In the genomic region with DNA sequence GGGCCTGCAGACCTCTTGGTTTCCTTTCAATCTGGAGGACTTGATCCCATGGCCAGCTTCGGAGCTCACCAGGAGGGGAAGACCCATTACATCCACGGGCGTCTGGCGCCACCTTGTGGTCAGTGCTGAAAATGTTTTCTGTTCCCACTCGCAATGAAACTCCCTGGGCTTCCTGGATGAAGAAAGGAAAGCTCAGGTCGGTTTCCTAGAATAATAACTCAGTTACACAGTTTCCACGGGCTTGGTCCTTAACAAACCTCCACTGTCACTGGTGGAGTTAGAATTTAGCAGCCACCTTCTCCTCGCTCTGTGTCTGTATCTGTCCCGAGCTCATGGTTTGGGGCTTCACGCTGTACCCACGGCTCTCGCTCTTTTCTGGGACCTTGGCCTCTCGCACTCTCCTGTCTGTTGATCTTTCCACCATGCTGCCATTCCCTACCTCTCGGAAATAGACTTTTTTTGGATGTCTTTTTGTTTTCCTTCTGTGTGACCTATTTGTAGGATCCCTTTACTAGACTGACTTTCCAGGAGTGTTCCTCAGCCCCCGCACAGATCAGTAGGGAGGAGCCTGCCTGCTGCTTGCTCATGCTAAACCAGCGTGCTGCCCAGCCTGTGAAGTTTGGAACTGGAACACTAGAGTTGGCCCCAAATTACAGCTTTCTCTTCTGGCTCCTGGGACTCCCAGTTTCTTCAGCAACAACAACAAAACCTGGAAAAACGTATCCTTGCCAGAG, we compare ENCODE assay signal across 8 cellular contexts. TPM values are rescaled to one million over a fixed set of nuclear protein-coding genes. Genes with fewer than 3 reads are reported as not detected.
DNase-seq lines count a peak whose midpoint lies in the region; ATAC-seq, FAIRE-seq and TF ChIP-seq lines count a peak whose summit lies in the region.

No MANE protein-coding gene starts in this region.

- DNase-seq in A549 (ENCODE audit: low read depth in 1 of 2, low spot score in 1 of 2) (peak; percentile 77 to 82), NCI-H226 (peak; percentile 63), activated B cell treated with CpG ODN at 0.5 μM for 24 hours (peak; percentile 76), caudate nucleus (lab: John Stamatoyannopoulos, UW) (peak; percentile 11 to 95 (median 76)), islet precursor cell (peak; percentile 93)
- DNase-seq in stimulated activated CD4-positive, alpha-beta T cell treated with anti-CD3 and anti-CD28 coated beads, Interleukin-12 subunit alpha, Interleukin-12 subunit beta, amount 100 ng/mL, for 4 hours = peak; percentile 81

- H3K27me3 Mint-ChIP-seq in activated B cell treated with CpG ODN at 0.5 μM for 24 hours = no peaks in the 10 kb centered on the region

- no peak overlapping the region for H3K27ac Mint-ChIP-seq in activated B cell treated with CpG ODN at 0.5 μM for 24 hours

- no peaks in the 10 kb centered on the region for H3K4me1 ChIP-seq in A549

- no peak for FAIRE-seq in A549 (lab: Jason Lieb, UNC)

- TF ChIP-seq POLR2A in A549 (IDR thresholded peaks at IDR 0.05; ENCODE audit: low read length) = no peak

- peak overlapping the region; percentile 28 for H3K4me3 ChIP-seq in A549

- peak overlapping the region; percentile 47 to 78 for H3K27ac ChIP-seq in A549
- H3K27ac ChIP-seq in caudate nucleus (ENCODE audit: low read depth, low read length) = no peak overlapping the region

- no peaks in the 10 kb centered on the region for H3K9me3 Mint-ChIP-seq in activated B cell treated with CpG ODN at 0.5 μM for 24 hours

- no peak for TF ChIP-seq EP300 in A549 (IDR thresholded peaks at IDR 0.05)

- peak overlapping the region; percentile 65 for H3K4me3 Mint-ChIP-seq in activated B cell treated with CpG ODN at 0.5 μM for 24 hours

- H3K4me2 ChIP-seq in A549 = peak overlapping the region; percentile 55

- WGBS in A549 (ENCODE audit: missing lambda C conversion rate) = 24% methylated on average over 14 of the region's 17 CpGs

- TF ChIP-seq CTCF in A549 (IDR thresholded peaks at IDR 0.05) = peak; percentile 80
- no peak for TF ChIP-seq CTCF in activated B cell treated with CpG ODN at 0.5 μM for 24 hours (IDR thresholded peaks at IDR 0.05)

- no peaks in the 10 kb centered on the region for H3K9me3 ChIP-seq in A549

- peaks cover 8% of the 10 kb centered on the region for H3K4me1 Mint-ChIP-seq in activated B cell treated with CpG ODN at 0.5 μM for 24 hours

- POLR2A ChIA-PET in A549 (lab: Yijun Ruan, JAX) (interaction anchor here (0.7 to 2.4 kb wide), 4 partner anchors 152 to 623 kb away, joined by 3 to 38 read pairs (median 6); partner anchors contain the start of genes NCK1, SLC35G2 and STAG1), activated B cell treated with CpG ODN at 0.5 μM for 24 hours (lab: Charles Lee) (interaction anchor here (0.6 to 1.8 kb wide), 4 partner anchors 152 to 943 kb away, joined by 3 to 29 read pairs (median 4); partner anchors contain the start of genes NCK1 and STAG1)

- TF ChIP-seq RAD21 in A549 (conservative IDR thresholded peaks at IDR 0.05 in 1 of 2, IDR thresholded peaks at IDR 0.05 in 1 of 2) = peak; percentile 95 to 96

- H3K36me3 Mint-ChIP-seq in activated B cell treated with CpG ODN at 0.5 μM for 24 hours (ENCODE audit: low read depth) = no peaks in the 10 kb centered on the region

- CTCF ChIA-PET in A549 (lab: Yijun Ruan, JAX) = interaction anchor here (0.6 to 5.2 kb wide), 59 partner anchors 9 to 1225 kb away, joined by 3 to 45 read pairs (median 4); partner anchors contain the start of genes NCK1 and STAG1
- CTCF ChIA-PET in activated B cell treated with CpG ODN at 0.5 μM for 24 hours (lab: Charles Lee) = interaction anchor here (0.6 to 4.7 kb wide), 43 partner anchors 9 to 976 kb away, joined by 3 to 83 read pairs (median 5); partner anchors contain the start of genes MSL2, NCK1 and STAG1

- intact Hi-C loops in activated B cell treated with CpG ODN at 0.5 μM for 24 hours (cut with micrococcal nuclease) = loop anchor here (1.0 to 10.0 kb wide), 10 partner anchors 152 to 939 kb away; partner anchors contain the start of genes NCK1 and PCCB

- ATAC-seq in A549 = peak; percentile 93 to 97
- ATAC-seq in GM18867 (IDR thresholded peaks at IDR 0.05; ENCODE audit: unreplicated experiment) = peak; percentile 84
- ATAC-seq in HG03175 (IDR thresholded peaks at IDR 0.05; ENCODE audit: unreplicated experiment) = peak; percentile 85
- peak; percentile 88 for ATAC-seq in activated B cell treated with CpG ODN at 0.5 μM for 24 hours (ENCODE audit: low read depth)

TF ChIP-seq in A549, 52 proteins besides CTCF, POLR2A, EP300 and RAD21:
- peak; percentile 94 for TF ChIP-seq SMC3 (IDR thresholded peaks at IDR 0.05)
- no peak for TF ChIP-seq EHF (CRISPR knock-in tag; IDR thresholded peaks at IDR 0.05)
TF ChIP-seq in A549: peak in this region for 1.

RNA-seq across cellular contexts. Expression of gene IL20RB, which starts 56.3 kb away (rescaled TPM):
- polyA plus RNA-seq in A549 (2011; rRNA removed) = 6.9 and 7.3 TPM in 2 replicates
- polyA plus RNA-seq in A549 (2012; cell fraction: cytosol; rRNA removed) = 0.58 and 0.63 TPM in 2 replicates
- polyA plus RNA-seq in A549 (2012; cell fraction: nucleus; rRNA removed) = 1.3 and 2.1 TPM in 2 replicates
- 1.0 to 1.6 TPM (median 1.1 TPM) in 3 replicates for polyA plus RNA-seq in A549 (2017; fragmentation: RNase III; extraction: RNeasy Plus Mini Kit Qiagen cat#74134 plus additional on column Dnase treatment)
- polyA minus RNA-seq in A549 (2011; rRNA and poly(A)+ RNA removed) = 5.3 and 7.5 TPM in 2 replicates
- total RNA-seq in activated B cell treated with CpG ODN at 0.5 μM for 24 hours = 0.98 and 1.5 TPM in 2 replicates
